In the genomic region with DNA sequence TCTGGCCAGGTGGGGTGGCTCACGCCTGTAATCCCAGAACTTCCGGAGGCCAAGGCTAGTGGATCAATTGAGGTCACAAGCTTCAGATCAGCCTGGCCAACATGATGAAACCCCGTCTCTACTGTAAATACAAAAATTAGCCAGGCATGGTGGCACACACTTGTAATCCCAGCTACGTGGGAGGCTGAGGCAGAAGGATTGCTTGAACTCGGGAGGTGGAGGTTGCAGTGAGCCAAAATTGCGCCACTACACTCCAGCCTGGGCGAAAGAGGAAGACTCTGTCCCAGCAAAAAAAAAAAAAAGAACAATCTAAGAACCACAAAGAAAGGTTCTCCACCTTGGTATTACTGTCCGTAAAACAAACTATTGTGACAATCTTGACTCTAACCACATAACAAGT, we compare ENCODE assay signal across 25 cellular contexts. TPM values are rescaled to one million over a fixed set of nuclear protein-coding genes. Genes with fewer than 3 reads are reported as not detected.
"Had no signal": no experiment of that assay in that cellular context is flagged by ENCODE, and none has a peak within 500 bp of the region (broad histone marks: within the 10 kb centered on the region; RNA-seq: fewer than 3 reads in every experiment).

No MANE protein-coding gene starts in this region.

- ATAC-seq: activated CD8-positive, alpha-beta T cell treated with anti-CD3 and anti-CD28 coated beads, Interleukin-2, amount 10 ng/mL, durations not matched to agents 7 days and 5 days; WTC11 had no signal

- H3K4me1 Mint-ChIP-seq: activated naive CD4-positive, alpha-beta T cell treated with anti-CD3 and anti-CD28 coated beads, Interleukin-2, amount 50 U/mL, for 24 hours had no signal

- H3K4me2 ChIP-seq: PC-9 had no signal

- H3K36me3 Mint-ChIP-seq: activated naive CD4-positive, alpha-beta T cell treated with anti-CD3 and anti-CD28 coated beads, Interleukin-2, amount 50 U/mL, for 24 hours; WTC11 had no signal

- H3K4me3 Mint-ChIP-seq: activated CD8-positive, alpha-beta T cell treated with anti-CD3 and anti-CD28 coated beads, Interleukin-2, amount 10 ng/mL, durations not matched to agents 7 days and 5 days; activated naive CD4-positive, alpha-beta T cell treated with anti-CD3 and anti-CD28 coated beads, Interleukin-2, amount 50 U/mL, for 24 hours; WTC11 had no signal

- H2AFZ ChIP-seq: PC-9 had no signal

- H3K9me3 Mint-ChIP-seq: activated naive CD4-positive, alpha-beta T cell treated with anti-CD3 and anti-CD28 coated beads, Interleukin-2, amount 50 U/mL, for 24 hours; WTC11 had no signal

- H3K27ac ChIP-seq: coronary artery, PC-9 had no signal

- H3K27ac Mint-ChIP-seq: activated CD8-positive, alpha-beta T cell treated with anti-CD3 and anti-CD28 coated beads, Interleukin-2, amount 10 ng/mL, durations not matched to agents 7 days and 5 days; activated naive CD4-positive, alpha-beta T cell treated with anti-CD3 and anti-CD28 coated beads, Interleukin-2, amount 50 U/mL, for 24 hours; WTC11 had no signal

- DNase-seq: activated CD4-positive, alpha-beta T cell treated with anti-CD3 and anti-CD28 coated beads for 48 hours; activated CD4-positive, alpha-beta T cell treated with anti-CD3 and anti-CD28 coated beads, Interleukin-2, amount 50 U/mL, for 4 hours; activated CD4-positive, CD25-positive, alpha-beta regulatory T cell treated with anti-CD3 and anti-CD28 coated beads, Interleukin-2, amount 50 U/mL, for 72 hours; activated CD8-positive, alpha-beta memory T cell treated with anti-CD3 and anti-CD28 coated beads, Interleukin-2, amount 50 U/mL, for 48 hours; activated CD8-positive, alpha-beta T cell treated with anti-CD3 and anti-CD28 coated beads, Interleukin-2, amount 10 ng/mL, durations not matched to agents 7 days and 5 days; activated effector memory CD4-positive, alpha-beta T cell treated with Interleukin-2 at 50 U/mL for 16 hours; activated naive CD4-positive, alpha-beta T cell; activated T-cell treated with anti-CD3 and anti-CD28 coated beads, Interleukin-2, amount 50 U/mL, for 1 hour; aorta; central memory CD4-positive, alpha-beta T cell; KG1; NCI-H1048; NCI-H146; NCI-H187 treated with DMSO at 0.1 percent for 48 hours; NCI-H2171; NCI-H2227 treated with DMSO at 0.1 percent for 48 hours; NCI-H446 treated with DMSO at 0.1 percent for 48 hours; NCI-H524 treated with DMSO at 0.1 percent for 48 hours; NCI-H748 treated with DMSO at 0.1 percent for 48 hours; PC-9; SIG-M5; T-helper 1 cell had no signal

- H3K4me3 ChIP-seq: coronary artery, PC-9 had no signal

RNA-seq across cellular contexts. Expression of a gene that starts 9.7 kb away (rescaled TPM):
- total RNA-seq: activated CD8-positive, alpha-beta T cell treated with anti-CD3 and anti-CD28 coated beads, Interleukin-2, amount 10 ng/mL, durations not matched to agents 7 days and 5 days had no signal
